ENCODE assay signal across 25 cellular contexts in genomic region chr1:2383576-2383975, GRCh38. TPM values are rescaled to one million over a fixed set of nuclear protein-coding genes. Genes with fewer than 3 reads are reported as not detected.
DNase-seq lines count a peak whose midpoint lies in the region; ATAC-seq, FAIRE-seq and TF ChIP-seq lines count a peak whose summit lies in the region.
"Had no signal": no experiment of that assay in that cellular context is flagged by ENCODE, and none has a peak within 500 bp of the region (broad histone marks: within the 10 kb centered on the region; RNA-seq: fewer than 3 reads in every experiment).

No MANE protein-coding gene starts in this region.

- no TSS peak for BruUV-seq in K562 (replicated peaks; lab: Mats Ljungman, UMichigan)

- in situ Hi-C loops in K562 (cut with MboI), result no loop called here

- H3K9me3 ChIP-seq in K562 (replicated peaks; ENCODE audit: control insufficient read depth, insufficient read depth, low read depth, low read length) (no peaks in the 10 kb centered on the region), lower lobe of right lung (no peaks in the 10 kb centered on the region)
- H3K9me3 ChIP-seq: gastrocnemius medialis, HAP-1, tibial artery had no signal

- H4K20me1 ChIP-seq in K562 (replicated peaks; ENCODE audit: control insufficient read depth, insufficient read depth, low read length), result peaks cover 20% of the 10 kb centered on the region

- H3K27ac ChIP-seq in K562 (ENCODE audit: extremely low read depth, low read depth, low read length), result no peak overlapping the region
- H3K27ac ChIP-seq in lower lobe of right lung, result no peak overlapping the region
- H3K27ac ChIP-seq in temporal lobe (ENCODE audit: low read depth, low read length), result peak overlapping the region; percentile 59
- H3K27ac ChIP-seq: coronary artery, tibial artery had no signal

- no peak for TF ChIP-seq CTCF in K562 (IDR thresholded peaks at IDR 0.05 in 2 of 3, conservative IDR thresholded peaks at IDR 0.05 in 1 of 3; ENCODE audit: insufficient read depth in 2 of 3, low read depth in 1 of 3, low read length in 3 of 3)
- TF ChIP-seq CTCF in lower lobe of right lung (IDR thresholded peaks at IDR 0.05), result no peak

- ATAC-seq in K562 (no peak), lower lobe of right lung (no peak), HG03439 (IDR thresholded peaks at IDR 0.05; ENCODE audit: unreplicated experiment) (no peak), HG03095 (IDR thresholded peaks at IDR 0.05; ENCODE audit: unreplicated experiment) (no peak)
- ATAC-seq: gastrocnemius medialis had no signal

- WGBS in K562 (ENCODE audit: insufficient coverage, low coverage, missing lambda C conversion rate), result 13% methylated on average over 14 of the region's 14 CpGs

- H3K4me3 ChIP-seq in K562, result no peak overlapping the region
- no peak overlapping the region for H3K4me3 ChIP-seq in lower lobe of right lung
- H3K4me3 ChIP-seq: coronary artery, gastrocnemius medialis, HAP-1, tibial artery had no signal

- intact Hi-C loops in K562 (cut with micrococcal nuclease) (no loop called here), lower lobe of right lung (cut with DNase I) (loop anchor here (5.0 kb wide), 1 partner anchor 186 kb away; no protein-coding TSS in a partner anchor)

- peaks cover 4% of the 10 kb centered on the region; the same call in 1 of the 3 replicates for H3K36me3 ChIP-seq in K562 (ENCODE audit: control insufficient read depth, insufficient read depth, low read length)
- H3K36me3 ChIP-seq in lower lobe of right lung, result peaks cover 6% of the 10 kb centered on the region
- H3K36me3 ChIP-seq: gastrocnemius medialis had no signal

- H2AFZ ChIP-seq in K562 (ENCODE audit: low read depth, low read length), result no peak overlapping the region

- peak overlapping the region in 1 of 2 experiments; percentile 63; a peak in 1 of 4 replicates for H3K9ac ChIP-seq in K562 (ENCODE audit: insufficient read depth in 1 of 2, low read depth in 2 of 2, low read length in 2 of 2)

- no peak for TF ChIP-seq EP300 in K562 (IDR thresholded peaks at IDR 0.05; ENCODE audit: low read length)

- H3K79me2 ChIP-seq in K562 (ENCODE audit: control insufficient read depth, insufficient read depth, low read length), result no peaks in the 10 kb centered on the region

- H3K9me1 ChIP-seq in K562 (ENCODE audit: control insufficient read depth, insufficient read depth, low read length), result no peaks in the 10 kb centered on the region

- POLR2A ChIA-PET in K562 (lab: Yijun Ruan, JAX), result interaction anchor here (0.6 to 1.4 kb wide), 3 partner anchors 189 to 367 kb away, joined by 3 to 4 read pairs (median 3); partner anchors contain the start of gene FAAP20

- peak; percentile 9 for DNase-seq in activated CD8-positive, alpha-beta memory T cell treated with anti-CD3 and anti-CD28 coated beads, Interleukin-2, amount 50 U/mL, for 4 hours
- no peak for DNase-seq in activated CD8-positive, alpha-beta memory T cell treated with anti-CD3 and anti-CD28 coated beads, Interleukin-2, amount 50 U/mL, for 48 hours
- no peak for DNase-seq in K562 (ENCODE audit: extremely low read depth in 1 of 4, low spot score in 3 of 4)
- DNase-seq in lower lobe of right lung, result peak; percentile 32
- DNase-seq in NOMO-1 treated with dmso at 0.1 percent for 144 hours (lab: John Stamatoyannopoulos, UW; ENCODE audit: unreplicated experiment), result no peak
- DNase-seq: 8988T; activated CD4-positive, alpha-beta T cell treated with anti-CD3 and anti-CD28 coated beads, Interleukin-2, amount 50 U/mL, for 4 hours; activated gamma-delta T cell treated with Interleukin-2 at 50 U/mL for 16 hours; CD4-positive, alpha-beta T cell; DMS153; endodermal cell; gastrocnemius medialis; mammary epithelial cell; NCI-H1105; NCI-H2029 treated with DMSO at 0.1 percent for 48 hours; NCI-H345; NCI-H774; stimulated activated CD4-positive, alpha-beta T cell treated with anti-CD3 and anti-CD28 coated beads, Interleukin-12 subunit alpha, Interleukin-12 subunit beta, amount 100 ng/mL, for 4 hours had no signal

- no peak overlapping the region for H3K4me2 ChIP-seq in K562 (ENCODE audit: insufficient read depth, low read length)

- CTCF ChIA-PET in K562 (lab: Yijun Ruan, JAX; ENCODE audit: low intra/inter-chr PET ratio), result interaction anchor here (1.7 kb wide), 1 partner anchor 209 kb away, joined by 7 read pairs; no protein-coding TSS in a partner anchor

- no peak for TF ChIP-seq RAD21 in K562 (CRISPR knock-in tag; conservative IDR thresholded peaks at IDR 0.05 in 1 of 2, IDR thresholded peaks at IDR 0.05 in 1 of 2)

- H3K27me3 ChIP-seq in K562 (ENCODE audit: control insufficient read depth in 2 of 2, insufficient read depth in 2 of 2, low read length in 2 of 2) (peaks cover 5 to 31% of the 10 kb centered on the region in 2 experiments; a peak in 4 of 5 replicates), lower lobe of right lung (ENCODE audit: low read depth) (no peaks in the 10 kb centered on the region)
- H3K27me3 ChIP-seq: gastrocnemius medialis, tibial artery had no signal

- H3K4me1 ChIP-seq in K562 (replicated peaks in 1 of 2; ENCODE audit: control insufficient read depth in 2 of 2, insufficient read depth in 2 of 2, low read length in 2 of 2), result peaks cover 0 to 41% of the 10 kb centered on the region in 2 experiments; a peak in 2 of 5 replicates
- peaks cover 10% of the 10 kb centered on the region for H3K4me1 ChIP-seq in lower lobe of right lung
- H3K4me1 ChIP-seq: HAP-1 had no signal

- no peak for TF ChIP-seq POLR2A in K562 (conservative IDR thresholded peaks at IDR 0.05)

- peak; percentile 49 for FAIRE-seq in K562 (lab: Jason Lieb, UNC)
- FAIRE-seq: islet of Langerhans had no signal

TF ChIP-seq in K562, 482 proteins besides CTCF, POLR2A, EP300 and RAD21 (continues in another document):
- TF ChIP-seq POLR2G (IDR thresholded peaks at IDR 0.05; ENCODE audit: low read depth, low read length), result peak; percentile 48; the same call in 1 of the 2 replicates
- TF ChIP-seq PRMT5 (CRISPR knock-in tag; IDR thresholded peaks at IDR 0.05), result no peak

RNA-seq across cellular contexts. Expression of gene MORN1, which starts 7.8 kb away (rescaled TPM):
- 24.9 and 49.4 TPM in 2 replicates for total RNA-seq in K562 (2011; cell fraction: chromatin; rRNA removed; ENCODE audit: low replicate concordance)
- 26.6 and 36.7 TPM in 2 replicates for total RNA-seq in K562 (2011; cell fraction: nucleolus; rRNA removed)
- 26.9 and 29.6 TPM in 2 replicates for total RNA-seq in K562 (2011; cell fraction: nucleoplasm; rRNA removed)
- total RNA-seq in K562 (2014; rRNA removed), result 6.1 and 9.3 TPM in 2 replicates
- total RNA-seq in K562 (2014; rRNA removed; fragmentation: Illumina TruSeq; extraction: Trizol), result 2.3 and 2.9 TPM in 2 replicates
- 4.7 and 5.5 TPM in 2 replicates for total RNA-seq in K562 (2015; rRNA removed; fragmentation: Illumina TruSeq; extraction: Trizol)
- total RNA-seq in K562 (2021), result 5.1 and 7.6 TPM in 2 replicates
- polyA plus RNA-seq in K562 (2011; rRNA removed), result 3.9 and 4.4 TPM in 2 replicates
- 4.3 and 4.7 TPM in 2 replicates for polyA plus RNA-seq in K562 (2011; cell fraction: cytosol; rRNA removed)
- polyA plus RNA-seq in K562 (2011; cell fraction: nucleus; rRNA removed), result 10.6 and 16.9 TPM in 2 replicates
- 3.6 and 6.3 TPM in 2 replicates for polyA plus RNA-seq in K562 (2012)
- 1.8 and 2.7 TPM in 2 replicates for polyA plus RNA-seq in K562 (2014; fragmentation: Illumina TruSeq; extraction: Trizol)
- polyA plus RNA-seq in K562 (2014; fragmentation: Nextera tagmentation; extraction: Ambion mirVana), result under 1 TPM; 0.24 to 0.35 TPM
- polyA plus RNA-seq in K562 (2014; rRNA removed), result 4.2 and 5.8 TPM in 2 replicates
- 5.5 and 9.6 TPM in 2 replicates for polyA minus RNA-seq in K562 (2011; rRNA and poly(A)+ RNA removed)
- 4.8 and 5.6 TPM in 2 replicates for polyA minus RNA-seq in K562 (2011; cell fraction: cytosol; rRNA and poly(A)+ RNA removed)
- polyA minus RNA-seq in K562 (2011; cell fraction: nucleus; rRNA and poly(A)+ RNA removed), result 11.7 and 12.0 TPM in 2 replicates
- 13.4 TPM for total RNA-seq in lower lobe of right lung
- 8.9 TPM for total RNA-seq in temporal lobe

RNA-seq across cellular contexts. Expression of gene RER1, which starts 8.1 kb away (rescaled TPM):
- total RNA-seq in K562 (2011; cell fraction: chromatin; rRNA removed; ENCODE audit: low replicate concordance), result 270 and 338 TPM in 2 replicates
- 175 and 181 TPM in 2 replicates for total RNA-seq in K562 (2011; cell fraction: nucleolus; rRNA removed)
- total RNA-seq in K562 (2011; cell fraction: nucleoplasm; rRNA removed), result 289 and 345 TPM in 2 replicates
- total RNA-seq in K562 (2014; rRNA removed), result 63.1 and 109 TPM in 2 replicates
- 183 and 211 TPM in 2 replicates for total RNA-seq in K562 (2014; rRNA removed; fragmentation: Illumina TruSeq; extraction: Trizol)
- 146 and 153 TPM in 2 replicates for total RNA-seq in K562 (2015; rRNA removed; fragmentation: Illumina TruSeq; extraction: Trizol)
- 219 and 235 TPM in 2 replicates for total RNA-seq in K562 (2021)
- 316 and 354 TPM in 2 replicates for polyA plus RNA-seq in K562 (2011; rRNA removed)
- polyA plus RNA-seq in K562 (2011; cell fraction: cytosol; rRNA removed), result 218 and 437 TPM in 2 replicates
- polyA plus RNA-seq in K562 (2011; cell fraction: nucleus; rRNA removed), result 267 and 372 TPM in 2 replicates
- polyA plus RNA-seq in K562 (2012), result 133 and 293 TPM in 2 replicates
- 299 and 323 TPM in 2 replicates for polyA plus RNA-seq in K562 (2014; fragmentation: Illumina TruSeq; extraction: Trizol)
- 10 to 100 TPM; 19.6 to 34.5 TPM for polyA plus RNA-seq in K562 (2014; fragmentation: Nextera tagmentation; extraction: Ambion mirVana)
- polyA plus RNA-seq in K562 (2014; rRNA removed), result 216 and 249 TPM in 2 replicates
- 304 and 371 TPM in 2 replicates for polyA minus RNA-seq in K562 (2011; rRNA and poly(A)+ RNA removed)
- 79.7 and 109 TPM in 2 replicates for polyA minus RNA-seq in K562 (2011; cell fraction: cytosol; rRNA and poly(A)+ RNA removed)
- polyA minus RNA-seq in K562 (2011; cell fraction: nucleus; rRNA and poly(A)+ RNA removed), result 23.0 and 33.4 TPM in 2 replicates
- total RNA-seq in lower lobe of right lung, result 133 TPM
- total RNA-seq in temporal lobe, result 29.0 TPM

RNA-seq across cellular contexts. Expression of gene PEX10, which starts 28.8 kb away (rescaled TPM):
- 13.3 and 27.8 TPM in 2 replicates for total RNA-seq in K562 (2011; cell fraction: chromatin; rRNA removed; ENCODE audit: low replicate concordance)
- 23.4 and 30.4 TPM in 2 replicates for total RNA-seq in K562 (2011; cell fraction: nucleolus; rRNA removed)
- 18.3 and 19.9 TPM in 2 replicates for total RNA-seq in K562 (2011; cell fraction: nucleoplasm; rRNA removed)
- total RNA-seq in K562 (2014; rRNA removed) (24.5 and 26.2 TPM in 2 replicates), K562 (2014; rRNA removed; fragmentation: Illumina TruSeq; extraction: Trizol) (5.6 and 5.7 TPM in 2 replicates), K562 (2015; rRNA removed; fragmentation: Illumina TruSeq; extraction: Trizol) (8.4 and 9.3 TPM in 2 replicates), K562 (2021) (18.2 and 18.7 TPM in 2 replicates), lower lobe of right lung (12.4 TPM), temporal lobe (14.0 TPM)
- polyA plus RNA-seq in K562 (2011; rRNA removed) (8.7 and 9.4 TPM in 2 replicates), K562 (2014; fragmentation: Illumina TruSeq; extraction: Trizol) (6.4 and 10.6 TPM in 2 replicates), K562 (2014; fragmentation: Nextera tagmentation; extraction: Ambion mirVana) (under 1 TPM; 0.03 to 0.11 TPM), K562 (2014; rRNA removed) (18.8 and 22.5 TPM in 2 replicates)
- polyA plus RNA-seq in K562 (2011; cell fraction: cytosol; rRNA removed), result 9.6 and 19.3 TPM in 2 replicates
- 18.8 and 28.5 TPM in 2 replicates for polyA plus RNA-seq in K562 (2011; cell fraction: nucleus; rRNA removed)
- polyA plus RNA-seq in K562 (2012), result 9.3 and 13.4 TPM in 2 replicates
- polyA minus RNA-seq in K562 (2011; rRNA and poly(A)+ RNA removed), result 3.5 and 3.9 TPM in 2 replicates
- polyA minus RNA-seq in K562 (2011; cell fraction: cytosol; rRNA and poly(A)+ RNA removed), result 5.4 and 14.7 TPM in 2 replicates
- polyA minus RNA-seq in K562 (2011; cell fraction: nucleus; rRNA and poly(A)+ RNA removed), result 11.1 and 14.0 TPM in 2 replicates

Comparison
In these comparisons a context has a peak if more than half of its experiments do, and no peak if none do; other contexts are left out.
1. DNase-seq: peak in activated CD8-positive, alpha-beta memory T cell treated with anti-CD3 and anti-CD28 coated beads, Interleukin-2, amount 50 U/mL, for 4 hours (single experiment) and lower lobe of right lung (single experiment); none in activated CD8-positive, alpha-beta memory T cell treated with anti-CD3 and anti-CD28 coated beads, Interleukin-2, amount 50 U/mL, for 48 hours (single experiment), K562 (0 of 4) and NOMO-1 treated with dmso at 0.1 percent for 144 hours (single experiment).